1 cellular context compared by ENCODE assay signal in the genomic region with DNA sequence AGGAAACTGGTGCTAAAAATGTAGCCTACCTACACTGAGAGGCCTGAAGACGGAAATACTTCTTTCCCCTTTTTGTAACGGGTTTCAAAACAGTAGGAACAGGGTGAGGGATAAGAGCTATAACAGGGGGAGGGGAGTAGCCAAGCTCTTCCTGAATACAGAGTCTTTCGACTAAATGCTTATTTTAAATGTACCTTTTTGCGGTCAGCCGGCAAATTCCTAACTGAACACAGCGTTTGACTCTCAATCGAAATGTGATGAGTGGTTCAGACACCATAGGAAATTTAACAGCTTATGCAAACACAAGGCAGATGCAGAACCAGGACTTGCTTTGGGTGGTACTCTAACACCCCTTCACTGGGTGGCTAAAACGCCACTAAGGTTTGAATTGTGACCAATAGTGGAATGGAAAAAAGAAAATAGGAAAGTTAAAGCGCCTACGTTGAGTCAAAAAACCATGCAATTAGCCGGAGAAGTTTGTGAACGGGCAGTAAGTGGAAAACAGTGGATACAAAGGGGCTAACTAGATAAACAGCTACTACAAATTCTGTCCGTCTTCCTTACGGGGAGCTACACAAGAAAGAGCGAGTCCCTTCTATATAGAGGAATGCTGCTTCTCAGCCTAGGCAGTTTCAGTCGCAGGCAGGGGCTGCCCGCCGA.
TF ChIP-seq lines count a peak whose summit lies in the region.

No MANE protein-coding gene starts in this region.

TF ChIP-seq in HEK293, 187 proteins besides CTCF, POLR2A, EP300 and RAD21 (continued from another document and continues in another):
- TF ChIP-seq, protein P1, sequence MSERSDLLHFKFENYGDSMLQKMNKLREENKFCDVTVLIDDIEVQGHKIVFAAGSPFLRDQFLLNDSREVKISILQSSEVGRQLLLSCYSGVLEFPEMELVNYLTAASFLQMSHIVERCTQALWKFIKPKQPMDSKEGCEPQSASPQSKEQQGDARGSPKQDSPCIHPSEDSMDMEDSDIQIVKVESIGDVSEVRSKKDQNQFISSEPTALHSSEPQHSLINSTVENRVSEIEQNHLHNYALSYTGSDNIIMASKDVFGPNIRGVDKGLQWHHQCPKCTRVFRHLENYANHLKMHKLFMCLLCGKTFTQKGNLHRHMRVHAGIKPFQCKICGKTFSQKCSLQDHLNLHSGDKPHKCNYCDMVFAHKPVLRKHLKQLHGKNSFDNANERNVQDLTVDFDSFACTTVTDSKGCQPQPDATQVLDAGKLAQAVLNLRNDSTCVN (tag by site-specific recombination; optimal IDR thresholded peaks at IDR 0.05) = no peak
- TF ChIP-seq ZNF391 (tag by site-specific recombination; IDR thresholded peaks at IDR 0.05; ENCODE audit: borderline replicate concordance, low read depth) (no peak), ZNF248 (tag by site-specific recombination; IDR thresholded peaks at IDR 0.05) (no peak), ZNF350 (tag by site-specific recombination; IDR thresholded peaks at IDR 0.05) (no peak), ZNF114 (tag by site-specific recombination; IDR thresholded peaks at IDR 0.05) (no peak), KLF1 (tag by site-specific recombination; IDR thresholded peaks at IDR 0.05) (no peak), ZFP37 (tag by site-specific recombination; IDR thresholded peaks at IDR 0.05) (no peak), GLI2 (tag by site-specific recombination; IDR thresholded peaks at IDR 0.05; ENCODE audit: borderline replicate concordance, low read depth) (0 out of 2 replicates have a peak, but pooled peaks have one; percentile 18), SCRT1 (tag by site-specific recombination; IDR thresholded peaks at IDR 0.05; ENCODE audit: borderline replicate concordance) (no peak), GLIS2 (tag by site-specific recombination; IDR thresholded peaks at IDR 0.05) (no peak), OVOL3 (tag by site-specific recombination; IDR thresholded peaks at IDR 0.05) (0 out of 2 replicates have a peak, but pooled peaks have one; percentile 59), ZNF747 (tag by site-specific recombination; IDR thresholded peaks at IDR 0.05) (no peak), ZNF16 (tag by site-specific recombination; IDR thresholded peaks at IDR 0.05; ENCODE audit: low read depth) (no peak), ZNF354C (tag by site-specific recombination; IDR thresholded peaks at IDR 0.05; ENCODE audit: borderline replicate concordance, low read depth) (no peak), ZNF518A (tag by site-specific recombination; conservative IDR thresholded peaks at IDR 0.05; ENCODE audit: low read depth) (no peak), BCL11B (tag by site-specific recombination; IDR thresholded peaks at IDR 0.05; ENCODE audit: low read depth) (0 out of 2 replicates have a peak, but pooled peaks have one; percentile 13), ZFP69B (tag by site-specific recombination; IDR thresholded peaks at IDR 0.05) (no peak; the same call in 1 of the 2 replicates), SP7 (tag by site-specific recombination; IDR thresholded peaks at IDR 0.05) (peak; percentile 58; the same call in 1 of the 2 replicates), PRDM6 (tag by site-specific recombination; IDR thresholded peaks at IDR 0.05) (peak; percentile 82), ZSCAN16 (tag by site-specific recombination; IDR thresholded peaks at IDR 0.05) (no peak), ZNF560 (tag by site-specific recombination; IDR thresholded peaks at IDR 0.05; ENCODE audit: borderline replicate concordance) (no peak), ZNF677 (tag by site-specific recombination; IDR thresholded peaks at IDR 0.05) (no peak), ZNF335 (tag by site-specific recombination; conservative IDR thresholded peaks at IDR 0.05) (no peak; the same call in 1 of the 2 replicates), ZNF704 (tag by site-specific recombination; IDR thresholded peaks at IDR 0.05) (no peak), ZNF600 (tag by site-specific recombination; IDR thresholded peaks at IDR 0.05) (peak; percentile 61), ZNF394 (tag by site-specific recombination; IDR thresholded peaks at IDR 0.05; ENCODE audit: borderline replicate concordance) (peak; percentile 21; the same call in 1 of the 2 replicates), KLF8 (tag by site-specific recombination; IDR thresholded peaks at IDR 0.05) (0 out of 2 replicates have a peak, but pooled peaks have one; percentile 30), RBAK (tag by site-specific recombination; IDR thresholded peaks at IDR 0.05) (no peak), KLF16 (tag by site-specific recombination; IDR thresholded peaks at IDR 0.05) (no peak), ZNF146 (tag by site-specific recombination; IDR thresholded peaks at IDR 0.05) (no peak), ZNF184 (tag by site-specific recombination; IDR thresholded peaks at IDR 0.05) (no peak; the same call in 1 of the 2 replicates), ZNF549 (tag by site-specific recombination; IDR thresholded peaks at IDR 0.05) (no peak), ZNF654 (tag by site-specific recombination; IDR thresholded peaks at IDR 0.05; ENCODE audit: low read depth) (no peak), GLIS1 (tag by site-specific recombination; IDR thresholded peaks at IDR 0.05) (no peak), ZNF791 (tag by site-specific recombination; IDR thresholded peaks at IDR 0.05) (no peak), ZFP3 (tag by site-specific recombination; IDR thresholded peaks at IDR 0.05; ENCODE audit: low read depth) (no peak), ZNF449 (tag by site-specific recombination; IDR thresholded peaks at IDR 0.05) (no peak), ZNF175 (tag by site-specific recombination; IDR thresholded peaks at IDR 0.05) (no peak), ZNF48 (tag by site-specific recombination; IDR thresholded peaks at IDR 0.05) (no peak), ZNF843 (tag by site-specific recombination; IDR thresholded peaks at IDR 0.05) (0 out of 2 replicates have a peak, but pooled peaks have one; percentile 21), ZNF610 (tag by site-specific recombination; IDR thresholded peaks at IDR 0.05; ENCODE audit: borderline replicate concordance) (no peak), ZNF341 (tag by site-specific recombination; IDR thresholded peaks at IDR 0.05; ENCODE audit: low read depth) (peak; percentile 97), ZNF37A (tag by site-specific recombination; IDR thresholded peaks at IDR 0.05) (no peak)
- TF ChIP-seq, protein P2, sequence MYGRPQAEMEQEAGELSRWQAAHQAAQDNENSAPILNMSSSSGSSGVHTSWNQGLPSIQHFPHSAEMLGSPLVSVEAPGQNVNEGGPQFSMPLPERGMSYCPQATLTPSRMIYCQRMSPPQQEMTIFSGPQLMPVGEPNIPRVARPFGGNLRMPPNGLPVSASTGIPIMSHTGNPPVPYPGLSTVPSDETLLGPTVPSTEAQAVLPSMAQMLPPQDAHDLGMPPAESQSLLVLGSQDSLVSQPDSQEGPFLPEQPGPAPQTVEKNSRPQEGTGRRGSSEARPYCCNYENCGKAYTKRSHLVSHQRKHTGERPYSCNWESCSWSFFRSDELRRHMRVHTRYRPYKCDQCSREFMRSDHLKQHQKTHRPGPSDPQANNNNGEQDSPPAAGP (tag by site-specific recombination; IDR thresholded peaks at IDR 0.05) = no peak
- TF ChIP-seq, protein P3, sequence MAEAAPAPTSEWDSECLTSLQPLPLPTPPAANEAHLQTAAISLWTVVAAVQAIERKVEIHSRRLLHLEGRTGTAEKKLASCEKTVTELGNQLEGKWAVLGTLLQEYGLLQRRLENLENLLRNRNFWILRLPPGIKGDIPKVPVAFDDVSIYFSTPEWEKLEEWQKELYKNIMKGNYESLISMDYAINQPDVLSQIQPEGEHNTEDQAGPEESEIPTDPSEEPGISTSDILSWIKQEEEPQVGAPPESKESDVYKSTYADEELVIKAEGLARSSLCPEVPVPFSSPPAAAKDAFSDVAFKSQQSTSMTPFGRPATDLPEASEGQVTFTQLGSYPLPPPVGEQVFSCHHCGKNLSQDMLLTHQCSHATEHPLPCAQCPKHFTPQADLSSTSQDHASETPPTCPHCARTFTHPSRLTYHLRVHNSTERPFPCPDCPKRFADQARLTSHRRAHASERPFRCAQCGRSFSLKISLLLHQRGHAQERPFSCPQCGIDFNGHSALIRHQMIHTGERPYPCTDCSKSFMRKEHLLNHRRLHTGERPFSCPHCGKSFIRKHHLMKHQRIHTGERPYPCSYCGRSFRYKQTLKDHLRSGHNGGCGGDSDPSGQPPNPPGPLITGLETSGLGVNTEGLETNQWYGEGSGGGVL (tag by site-specific recombination; IDR thresholded peaks at IDR 0.05) = no peak
- TF ChIP-seq, protein P4, sequence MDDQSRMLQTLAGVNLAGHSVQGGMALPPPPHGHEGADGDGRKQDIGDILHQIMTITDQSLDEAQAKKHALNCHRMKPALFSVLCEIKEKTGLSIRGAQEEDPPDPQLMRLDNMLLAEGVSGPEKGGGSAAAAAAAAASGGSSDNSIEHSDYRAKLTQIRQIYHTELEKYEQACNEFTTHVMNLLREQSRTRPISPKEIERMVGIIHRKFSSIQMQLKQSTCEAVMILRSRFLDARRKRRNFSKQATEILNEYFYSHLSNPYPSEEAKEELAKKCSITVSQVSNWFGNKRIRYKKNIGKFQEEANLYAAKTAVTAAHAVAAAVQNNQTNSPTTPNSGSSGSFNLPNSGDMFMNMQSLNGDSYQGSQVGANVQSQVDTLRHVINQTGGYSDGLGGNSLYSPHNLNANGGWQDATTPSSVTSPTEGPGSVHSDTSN (CRISPR knock-in tag; IDR thresholded peaks at IDR 0.05) = no peak
